ENCODE assay signal across 25 cellular contexts in the genomic region with DNA sequence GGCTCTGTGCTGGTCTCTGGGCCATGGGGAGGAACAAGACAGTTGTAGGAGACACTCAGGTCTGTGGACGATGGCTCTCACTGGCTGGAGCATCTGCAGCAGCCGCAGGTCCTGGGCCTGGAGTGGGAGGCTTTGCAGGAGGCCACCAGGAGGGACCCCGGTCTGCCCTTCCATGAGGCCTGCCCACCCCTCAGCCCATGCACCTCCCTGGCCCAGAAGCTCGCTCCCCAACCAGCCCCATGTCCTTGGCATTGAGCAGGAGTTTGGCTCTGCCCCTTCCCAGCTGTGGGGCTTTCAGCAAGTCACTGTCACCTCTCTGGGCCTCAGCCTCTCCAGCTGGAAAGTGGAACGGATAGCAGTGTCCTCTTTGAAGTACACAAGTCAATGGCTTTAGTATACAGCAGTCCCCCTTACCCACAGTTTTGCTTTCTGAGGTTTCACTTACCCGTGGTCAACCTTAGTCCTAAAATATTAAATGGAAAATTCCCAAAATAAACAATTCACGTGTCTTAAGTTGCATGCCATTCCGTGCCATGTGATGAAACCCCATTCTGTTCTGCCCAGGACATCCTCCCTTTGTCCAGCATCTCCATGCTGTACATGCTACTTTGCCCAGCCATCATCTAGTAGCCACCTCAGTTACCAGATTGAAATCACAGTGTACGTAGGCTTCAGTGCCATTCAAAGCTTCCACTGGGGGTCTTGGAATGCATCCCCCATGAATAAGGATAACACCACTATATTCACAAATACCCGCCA.
"Had no signal": no experiment of that assay in that cellular context is flagged by ENCODE, and none has a peak within 500 bp of the region (broad histone marks: within the 10 kb centered on the region; RNA-seq: fewer than 3 reads in every experiment).

No MANE protein-coding gene starts in this region.

- H3K4me3 ChIP-seq: body of pancreas, esophagus muscularis mucosa, heart left ventricle, left lung, lung, mucosa of descending colon, ovary, psoas muscle, testis, transverse colon, uterus had no signal

- H3K4me1 ChIP-seq: body of pancreas, foreskin keratinocyte, heart left ventricle, left lung, psoas muscle, testis, transverse colon, uterus had no signal

- DNase-seq: activated CD4-positive, alpha-beta T cell treated with anti-CD3 and anti-CD28 coated beads for 4 hours; activated CD4-positive, alpha-beta T cell treated with anti-CD3 and anti-CD28 coated beads, Interleukin-2, amount 50 U/mL, for 4 hours; activated T-cell treated with anti-CD3 and anti-CD28 coated beads for 4 hours; aorta; effector CD4-positive, alpha-beta T cell; foreskin keratinocyte; left lung; mesendoderm; mucosa of descending colon; psoas muscle; stimulated activated CD4-positive, alpha-beta T cell treated with anti-CD3 and anti-CD28 coated beads, Interleukin-2, amount 100 ng/mL, for 48 hours; stimulated activated naive CD4-positive, alpha-beta T cell treated with Interleukin-2 at 50 U/mL for 16 hours; SW 1271; T-helper 9 cell; testis; transverse colon; uterus had no signal

- H3K27ac ChIP-seq: body of pancreas, esophagus muscularis mucosa, foreskin keratinocyte, heart left ventricle, left lung, ovary, psoas muscle, testis, transverse colon, uterus, VCaP had no signal

- H3K9me3 ChIP-seq: body of pancreas, left lung, mucosa of descending colon, ovary, psoas muscle, testis, transverse colon, uterus had no signal

- ATAC-seq: body of pancreas; foreskin keratinocyte; heart left ventricle; left lung; mucosa of descending colon; natural killer cell treated with Interleukin-12 subunit alpha and Interleukin-12 subunit beta and Interleukin-15 and Interleukin-18, amount 100 ng/mL, for 72 hours; psoas muscle had no signal

- H3K36me3 ChIP-seq: esophagus muscularis mucosa, heart left ventricle, left lung, ovary, transverse colon, uterus had no signal

- H3K27me3 ChIP-seq: foreskin keratinocyte, ovary, testis, transverse colon, uterus had no signal

- FAIRE-seq: TTC549 had no signal
